ENCODE assay signal across 17 cellular contexts in the genomic region with DNA sequence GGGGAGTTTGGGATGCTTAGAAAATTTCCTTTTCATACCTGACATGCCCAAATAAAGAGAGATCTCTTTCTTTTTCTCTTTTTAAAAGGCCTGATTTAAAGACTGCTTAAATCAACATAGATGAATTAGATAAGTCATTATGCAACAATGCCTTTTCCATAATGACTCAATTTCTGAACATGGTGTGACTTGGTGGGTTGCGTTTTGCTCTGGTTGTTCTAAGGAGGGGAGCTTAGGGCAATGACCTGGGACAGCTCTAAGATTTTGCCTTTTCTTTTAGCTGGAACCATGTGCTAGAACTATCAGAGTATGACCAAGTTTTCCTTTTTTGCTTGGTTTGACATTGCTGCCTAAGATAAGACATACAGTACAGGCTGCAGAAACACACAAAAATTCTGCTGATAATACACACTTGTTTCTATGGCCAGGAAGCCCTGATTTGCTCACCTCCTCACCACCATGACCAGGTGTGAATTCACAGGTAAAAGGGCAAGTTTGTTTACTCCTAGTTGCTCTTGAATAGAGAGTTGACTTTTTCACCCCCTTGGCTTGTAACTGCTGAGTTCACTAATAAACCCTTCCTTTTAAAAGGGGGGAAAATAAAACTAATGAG. TPM values are rescaled to one million over a fixed set of nuclear protein-coding genes. Genes with fewer than 3 reads are reported as not detected.
DNase-seq lines count a peak whose midpoint lies in the region; ATAC-seq and TF ChIP-seq lines count a peak whose summit lies in the region.
"Had no signal": no experiment of that assay in that cellular context is flagged by ENCODE, and none has a peak within 500 bp of the region (broad histone marks: within the 10 kb centered on the region; RNA-seq: fewer than 3 reads in every experiment).

No MANE protein-coding gene starts in this region.

- CTCF ChIA-PET in activated naive CD4-positive, alpha-beta T cell treated with anti-CD3 and anti-CD28 coated beads for 36 hours (lab: Charles Lee): interaction anchor here (0.8 to 4.8 kb wide), 13 partner anchors 13 to 369 kb away, joined by 3 to 57 read pairs (median 3); a partner anchor contains a TSS
- CTCF ChIA-PET in activated CD4-positive, alpha-beta memory T cell treated with anti-CD3 and anti-CD28 coated beads, Interleukin-2, amount 10 ng/mL, durations not matched to agents 7 days and 5 days (lab: Charles Lee): interaction anchor here (0.9 to 5.0 kb wide), 11 partner anchors 8 to 233 kb away, joined by 3 to 71 read pairs (median 4); a partner anchor contains a TSS
- CTCF ChIA-PET in mammary epithelial cell (lab: Charles Lee; ENCODE audit: low non-redundant PET): no interaction called here

- ATAC-seq in stimulated activated effector memory CD8-positive, alpha-beta T cell treated with anti-CD3 and anti-CD28 coated beads, Interleukin-12 subunit alpha, Interleukin-12 subunit beta, amount 100 ng/mL, for 72 hours: peak; percentile 82
- ATAC-seq: left ventricle myocardium superior; right cardiac atrium; stimulated activated naive B cell treated with anti-CD40 and anti-IgM and Interleukin-4, amounts not matched to agents 10 μg/mL and 1 μg/mL and 100 μg/mL, for 72 hours had no signal

- 47% methylated on average over 1 of the region's 1 CpG for WGBS in mammary epithelial cell (ENCODE audit: low coverage, missing lambda C conversion rate)

- no peak overlapping the region for H3K27ac ChIP-seq in mammary epithelial cell (ENCODE audit: insufficient read depth, low read depth, low read length)
- H3K27ac ChIP-seq: SJSA1, tibial artery had no signal

- peak overlapping the region; percentile 70 for H3K27ac Mint-ChIP-seq in activated naive CD4-positive, alpha-beta T cell treated with anti-CD3 and anti-CD28 coated beads for 36 hours
- H3K27ac Mint-ChIP-seq in activated CD4-positive, alpha-beta memory T cell treated with anti-CD3 and anti-CD28 coated beads, Interleukin-2, amount 10 ng/mL, durations not matched to agents 7 days and 5 days: peak overlapping the region; percentile 58
- H3K27ac Mint-ChIP-seq in stimulated activated effector memory CD8-positive, alpha-beta T cell treated with anti-CD3 and anti-CD28 coated beads, Interleukin-12 subunit alpha, Interleukin-12 subunit beta, amount 100 ng/mL, for 72 hours: peak overlapping the region; percentile 77
- H3K27ac Mint-ChIP-seq: stimulated activated naive B cell treated with anti-CD40 and anti-IgM and Interleukin-4, amounts not matched to agents 10 μg/mL and 1 μg/mL and 100 μg/mL, for 72 hours had no signal

- no peaks in the 10 kb centered on the region for H3K9me3 ChIP-seq in mammary epithelial cell (replicated peaks; ENCODE audit: insufficient read depth, low read length)
- H3K9me3 ChIP-seq: SJSA1, tibial artery had no signal

- H3K4me3 Mint-ChIP-seq in activated naive CD4-positive, alpha-beta T cell treated with anti-CD3 and anti-CD28 coated beads for 36 hours: no peak overlapping the region
- no peak overlapping the region for H3K4me3 Mint-ChIP-seq in activated CD4-positive, alpha-beta memory T cell treated with anti-CD3 and anti-CD28 coated beads, Interleukin-2, amount 10 ng/mL, durations not matched to agents 7 days and 5 days
- H3K4me3 Mint-ChIP-seq in stimulated activated effector memory CD8-positive, alpha-beta T cell treated with anti-CD3 and anti-CD28 coated beads, Interleukin-12 subunit alpha, Interleukin-12 subunit beta, amount 100 ng/mL, for 72 hours: peak overlapping the region; percentile 17
- H3K4me3 Mint-ChIP-seq: stimulated activated naive B cell treated with anti-CD40 and anti-IgM and Interleukin-4, amounts not matched to agents 10 μg/mL and 1 μg/mL and 100 μg/mL, for 72 hours had no signal

- H3K4me3 ChIP-seq in mammary epithelial cell (replicated peaks in 1 of 3; ENCODE audit: insufficient read depth in 1 of 3, low read depth in 2 of 3, low read length in 3 of 3): no peak overlapping the region
- H3K4me3 ChIP-seq: SJSA1, tibial artery had no signal

- in situ Hi-C loops in mammary epithelial cell (cut with MboI; ENCODE audit: low sequenced_read_pairs in 2 of 2): loop anchor here in 1 of 2 donors (10.0 kb wide), 2 partner anchors 102 to 192 kb away; a partner anchor contains a TSS

- peaks cover 13% of the 10 kb centered on the region for H3K4me1 ChIP-seq in mammary epithelial cell (ENCODE audit: insufficient read depth, low read length)

- intact Hi-C loops in activated naive CD4-positive, alpha-beta T cell treated with anti-CD3 and anti-CD28 coated beads for 36 hours (cut with micrococcal nuclease): loop anchor here (1.0 to 2.0 kb wide), 9 partner anchors 30 to 196 kb away; no protein-coding TSS in a partner anchor
- intact Hi-C loops in mammary epithelial cell (cut with micrococcal nuclease): loop anchor here (1.0 to 10.0 kb wide), 3 partner anchors 90 to 362 kb away; a partner anchor contains a TSS

- H3K36me3 Mint-ChIP-seq in activated naive CD4-positive, alpha-beta T cell treated with anti-CD3 and anti-CD28 coated beads for 36 hours (ENCODE audit: low read depth): no peaks in the 10 kb centered on the region
- H3K36me3 Mint-ChIP-seq in activated CD4-positive, alpha-beta memory T cell treated with anti-CD3 and anti-CD28 coated beads, Interleukin-2, amount 10 ng/mL, durations not matched to agents 7 days and 5 days (ENCODE audit: low read depth): peaks cover 17% of the 10 kb centered on the region
- peaks cover 18% of the 10 kb centered on the region for H3K36me3 Mint-ChIP-seq in stimulated activated effector memory CD8-positive, alpha-beta T cell treated with anti-CD3 and anti-CD28 coated beads, Interleukin-12 subunit alpha, Interleukin-12 subunit beta, amount 100 ng/mL, for 72 hours
- H3K36me3 Mint-ChIP-seq: stimulated activated naive B cell treated with anti-CD40 and anti-IgM and Interleukin-4, amounts not matched to agents 10 μg/mL and 1 μg/mL and 100 μg/mL, for 72 hours had no signal

- no peaks in the 10 kb centered on the region for H4K20me1 ChIP-seq in mammary epithelial cell (ENCODE audit: insufficient read depth, low read length)

- TF ChIP-seq CTCF in mammary epithelial cell (conservative IDR thresholded peaks at IDR 0.05 in 1 of 2, IDR thresholded peaks at IDR 0.05 in 1 of 2; ENCODE audit: extremely low read depth in 1 of 2, insufficient read depth in 1 of 2, low read depth in 1 of 2, low read length in 2 of 2): no peak

- H3K9ac ChIP-seq in mammary epithelial cell (ENCODE audit: insufficient read depth, low read length): no peak overlapping the region

- no TSS peak for BruUV-seq in mammary epithelial cell (replicated peaks; lab: Mats Ljungman, UMichigan)

- peaks cover 57% of the 10 kb centered on the region for H3K4me1 Mint-ChIP-seq in activated naive CD4-positive, alpha-beta T cell treated with anti-CD3 and anti-CD28 coated beads for 36 hours (ENCODE audit: low read depth)
- H3K4me1 Mint-ChIP-seq in activated CD4-positive, alpha-beta memory T cell treated with anti-CD3 and anti-CD28 coated beads, Interleukin-2, amount 10 ng/mL, durations not matched to agents 7 days and 5 days: peaks cover 61% of the 10 kb centered on the region
- peaks cover 58% of the 10 kb centered on the region for H3K4me1 Mint-ChIP-seq in stimulated activated effector memory CD8-positive, alpha-beta T cell treated with anti-CD3 and anti-CD28 coated beads, Interleukin-12 subunit alpha, Interleukin-12 subunit beta, amount 100 ng/mL, for 72 hours

- peaks cover 2% of the 10 kb centered on the region for H3K9me3 Mint-ChIP-seq in activated naive CD4-positive, alpha-beta T cell treated with anti-CD3 and anti-CD28 coated beads for 36 hours
- peaks cover 8% of the 10 kb centered on the region for H3K9me3 Mint-ChIP-seq in activated CD4-positive, alpha-beta memory T cell treated with anti-CD3 and anti-CD28 coated beads, Interleukin-2, amount 10 ng/mL, durations not matched to agents 7 days and 5 days
- no peaks in the 10 kb centered on the region for H3K9me3 Mint-ChIP-seq in stimulated activated effector memory CD8-positive, alpha-beta T cell treated with anti-CD3 and anti-CD28 coated beads, Interleukin-12 subunit alpha, Interleukin-12 subunit beta, amount 100 ng/mL, for 72 hours
- H3K9me3 Mint-ChIP-seq: stimulated activated naive B cell treated with anti-CD40 and anti-IgM and Interleukin-4, amounts not matched to agents 10 μg/mL and 1 μg/mL and 100 μg/mL, for 72 hours had no signal

- peaks cover 3% of the 10 kb centered on the region for H3K27me3 Mint-ChIP-seq in activated naive CD4-positive, alpha-beta T cell treated with anti-CD3 and anti-CD28 coated beads for 36 hours (ENCODE audit: low read depth)
- H3K27me3 Mint-ChIP-seq in activated CD4-positive, alpha-beta memory T cell treated with anti-CD3 and anti-CD28 coated beads, Interleukin-2, amount 10 ng/mL, durations not matched to agents 7 days and 5 days: peaks cover 6% of the 10 kb centered on the region

- no peak overlapping the region for H3K4me2 ChIP-seq in mammary epithelial cell (ENCODE audit: insufficient read depth, low read depth, low read length)

- no peaks in the 10 kb centered on the region for H3K27me3 ChIP-seq in mammary epithelial cell (ENCODE audit: insufficient read depth, low read length)
- H3K27me3 ChIP-seq: SJSA1 had no signal

- no peak overlapping the region for H2AFZ ChIP-seq in mammary epithelial cell (ENCODE audit: low read depth, low read length)

- no peaks in the 10 kb centered on the region for H3K79me2 ChIP-seq in mammary epithelial cell (ENCODE audit: insufficient read depth, low read length)

- dilution Hi-C loops in mammary epithelial cell (cut with HindIII; ENCODE audit: low sequenced_read_pairs): no loop called here

- no peaks in the 10 kb centered on the region for H3K36me3 ChIP-seq in mammary epithelial cell (ENCODE audit: insufficient read depth, low read length)
- H3K36me3 ChIP-seq: SJSA1, tibial artery had no signal

- POLR2A ChIA-PET in activated CD4-positive, alpha-beta memory T cell treated with anti-CD3 and anti-CD28 coated beads, Interleukin-2, amount 10 ng/mL, durations not matched to agents 7 days and 5 days (lab: Charles Lee): interaction anchor here (1.0 to 2.1 kb wide), 6 partner anchors 13 to 166 kb away, joined by 3 to 9 read pairs (median 4); no protein-coding TSS in a partner anchor

- DNase-seq in activated naive CD4-positive, alpha-beta T cell treated with anti-CD3 and anti-CD28 coated beads for 36 hours: peak; percentile 64
- DNase-seq in activated naive CD4-positive, alpha-beta T cell treated with anti-CD3 and anti-CD28 coated beads, Interleukin-2, amount 50 U/mL, for 16 hours: no peak
- DNase-seq in activated CD4-positive, alpha-beta memory T cell treated with anti-CD3 and anti-CD28 coated beads, Interleukin-2, amount 10 ng/mL, durations not matched to agents 7 days and 5 days: peak; percentile 46
- DNase-seq in mammary epithelial cell: peak; percentile 43
- DNase-seq in stimulated activated effector memory CD8-positive, alpha-beta T cell treated with anti-CD3 and anti-CD28 coated beads, Interleukin-12 subunit alpha, Interleukin-12 subunit beta, amount 100 ng/mL, for 72 hours (ENCODE audit: low spot score in 2 of 2): peak in 1 of 2 donors; percentile 68
- DNase-seq in HCEC 1CT: no peak
- DNase-seq in DMS 273 treated with DMSO at 0.1 percent for 48 hours (lab: John Stamatoyannopoulos, UW): no peak
- no peak for DNase-seq in C1 segment of cervical spinal cord (lab: John Stamatoyannopoulos, UW)
- DNase-seq: left ventricle myocardium superior; NCI-H1694 treated with DMSO at 0.1 percent for 48 hours; NCI-H774; nucleus accumbens; right cardiac atrium; stimulated activated naive B cell treated with anti-CD40 and anti-IgM and Interleukin-4, amounts not matched to agents 10 μg/mL and 1 μg/mL and 100 μg/mL, for 72 hours; tibial artery had no signal

RNA-seq across cellular contexts. Expression of a gene that starts 58.1 kb away (rescaled TPM):
- under 1 TPM; 0.22 to 0.43 TPM for total RNA-seq in activated naive CD4-positive, alpha-beta T cell treated with anti-CD3 and anti-CD28 coated beads for 36 hours
- total RNA-seq in activated CD4-positive, alpha-beta memory T cell treated with anti-CD3 and anti-CD28 coated beads, Interleukin-2, amount 10 ng/mL, durations not matched to agents 7 days and 5 days: under 1 TPM; 0.58 to 0.71 TPM
- 1 to 10 TPM in 1 of 2 donors, not detected in 1; 5.5 TPM for total RNA-seq in mammary epithelial cell
- polyA plus RNA-seq in mammary epithelial cell: 0.09 TPM
- polyA minus RNA-seq in mammary epithelial cell: not detected
- total RNA-seq: chondrocyte, SJSA1 had no signal

Comparison
In these comparisons a context has a peak if more than half of its experiments do, and no peak if none do; other contexts are left out.
1. DNase-seq: peak in activated naive CD4-positive, alpha-beta T cell treated with anti-CD3 and anti-CD28 coated beads for 36 hours (single experiment), activated CD4-positive, alpha-beta memory T cell treated with anti-CD3 and anti-CD28 coated beads, Interleukin-2, amount 10 ng/mL, durations not matched to agents 7 days and 5 days (single experiment) and mammary epithelial cell (single experiment); none in activated naive CD4-positive, alpha-beta T cell treated with anti-CD3 and anti-CD28 coated beads, Interleukin-2, amount 50 U/mL, for 16 hours (single experiment), HCEC 1CT (single experiment), DMS 273 treated with DMSO at 0.1 percent for 48 hours (single experiment) and C1 segment of cervical spinal cord (0 of 14).
2. Peak in every context shown above with its lines, with median percentiles within 50 percentile points of each other: H3K27ac Mint-ChIP-seq.